Comparison of ENCODE assay signal across 8 cellular contexts in genomic region chr17:7857724-7858486, GRCh38. TPM values are rescaled to one million over a fixed set of nuclear protein-coding genes. Genes with fewer than 3 reads are reported as not detected.
A peak's percentile ranks its signal among the peaks of the same experiment; 100 is the strongest.
DNase-seq lines count a peak whose midpoint lies in the region; ATAC-seq lines count a peak whose summit lies in the region.

TSS of gene CYB5D1 (plus strand) at chr17:7858003. CDS start at chr17:7858135, 132 bp downstream.

- H3K27ac ChIP-seq in right cardiac atrium (ENCODE audit: low read length) = peak within 1 kb of the TSS; percentile 89
- peak within 1 kb of the TSS in 1 of 2 donors; percentile 94 for H3K27ac ChIP-seq in aorta (ENCODE audit: low read depth in 1 of 2, low read length in 2 of 2)

- H3K9me3 ChIP-seq in right cardiac atrium (ENCODE audit: control insufficient read depth, low read length) (no peaks in the 10 kb centered on the region), aorta (ENCODE audit: control insufficient read depth, low read length) (no peaks in the 10 kb centered on the region)

- H3K36me3 ChIP-seq in aorta (ENCODE audit: control insufficient read depth in 1 of 2, insufficient read depth in 2 of 2, low read length in 1 of 2) = no peaks in the 10 kb centered on the region

- peak; percentile 76 for DNase-seq in NCI-H1048 (lab: John Stamatoyannopoulos, UW)
- peak; percentile 94 for DNase-seq in SW480 (ENCODE audit: low spot score)
- peak; percentile 89 for DNase-seq in amniotic epithelial cell (ENCODE audit: low read depth)
- peak; percentile 92 to 95 (median 93) for DNase-seq in right cardiac atrium
- peak; percentile 94 for DNase-seq in putamen (ENCODE audit: low spot score)
- DNase-seq in aorta = peak; percentile 94

- peaks cover 6% of the 10 kb centered on the region for H3K4me1 ChIP-seq in right cardiac atrium (ENCODE audit: control insufficient read depth, insufficient read depth, low read length)
- H3K4me1 ChIP-seq in aorta (ENCODE audit: control insufficient read depth in 1 of 2, insufficient read depth in 2 of 2, low read length in 2 of 2) = no peaks in the 10 kb centered on the region

- intact Hi-C loops in right cardiac atrium (cut with DNase I) (loop anchor here in 1 of 4 donors (2.0 to 10.0 kb wide), 2 partner anchors 23 to 113 kb away; partner anchors contain the start of gene KDM6B), aorta (cut with DNase I) (loop anchor here (5.0 to 10.0 kb wide), 2 partner anchors 113 to 199 kb away; no protein-coding TSS in a partner anchor)

- 2% methylated on average over 48 of the region's 48 CpGs for WGBS in right cardiac atrium
- WGBS in aorta, 2 donors = 1% methylated on average over 48 of the region's 48 CpGs

- peak within 1 kb of the TSS; percentile 74 for H3K4me3 ChIP-seq in GM08714 (ENCODE audit: low read length)
- peak within 1 kb of the TSS; percentile 43 for H3K4me3 ChIP-seq in right cardiac atrium (ENCODE audit: low read length)
- H3K4me3 ChIP-seq in aorta (ENCODE audit: low read length in 2 of 2) = peak within 1 kb of the TSS; percentile 33 to 93

- H3K27me3 ChIP-seq in right cardiac atrium (ENCODE audit: control insufficient read depth, insufficient read depth) = no peaks in the 10 kb centered on the region
- H3K27me3 ChIP-seq in aorta (ENCODE audit: control insufficient read depth in 1 of 2, insufficient read depth in 2 of 2, low read length in 1 of 2) = no peaks in the 10 kb centered on the region

- ATAC-seq in HG02571 (IDR thresholded peaks at IDR 0.05; ENCODE audit: unreplicated experiment) (peak; percentile 34), right cardiac atrium (peak; percentile 65 to 69), aorta (ENCODE audit: low FRiP score) (peak; percentile 87)

RNA-seq across cellular contexts. Expression of gene CYB5D1, which starts in this region (rescaled TPM):
- total RNA-seq in right cardiac atrium = 10 to 100 TPM; 12.6 to 16.2 (median 15.4) TPM
- polyA plus RNA-seq in right cardiac atrium = 12.1 TPM
- 10 to 100 TPM; 10.5 to 12.5 TPM for total RNA-seq in aorta
- 1 to 10 TPM; 6.1 to 8.2 TPM for polyA plus RNA-seq in aorta

Comparison
In these comparisons a context has a peak if more than half of its experiments do, and no peak if none do; other contexts are left out.
1. ATAC-seq: peak in every context shown above with its lines; median percentile 87 in aorta; 67 in right cardiac atrium; 34 in HG02571.